ENCODE assay signal across 13 cellular contexts in genomic region chr2:64478036-64478435, GRCh38. TPM values are rescaled to one million over a fixed set of nuclear protein-coding genes. Genes with fewer than 3 reads are reported as not detected.
DNase-seq lines count a peak whose midpoint lies in the region; ATAC-seq and TF ChIP-seq lines count a peak whose summit lies in the region.
"Had no signal": no experiment of that assay in that cellular context is flagged by ENCODE, and none has a peak within 500 bp of the region (broad histone marks: within the 10 kb centered on the region; RNA-seq: fewer than 3 reads in every experiment).

No MANE protein-coding gene starts in this region.

- no peak overlapping the region for H3K4me3 Mint-ChIP-seq in activated T-cell treated with anti-CD3 and anti-CD28 coated beads, Interleukin-2, amount 50 U/mL, for 72 hours
- no peak overlapping the region for H3K4me3 Mint-ChIP-seq in chondrocyte (ENCODE audit: unreplicated experiment)
- H3K4me3 Mint-ChIP-seq: CD4-positive, CD25-positive, alpha-beta regulatory T cell had no signal

- H3K4me1 Mint-ChIP-seq in activated T-cell treated with anti-CD3 and anti-CD28 coated beads, Interleukin-2, amount 50 U/mL, for 72 hours (ENCODE audit: low read depth) = peaks cover 20% of the 10 kb centered on the region
- H3K4me1 Mint-ChIP-seq in chondrocyte (ENCODE audit: low read depth) = peaks cover 5% of the 10 kb centered on the region

- no peak for TF ChIP-seq CTCF in chondrocyte (IDR thresholded peaks at IDR 0.05)

- H3K27ac Mint-ChIP-seq in activated T-cell treated with anti-CD3 and anti-CD28 coated beads, Interleukin-2, amount 50 U/mL, for 72 hours = peak overlapping the region; percentile 83
- H3K27ac Mint-ChIP-seq in chondrocyte (ENCODE audit: unreplicated experiment) = no peak overlapping the region
- H3K27ac Mint-ChIP-seq: CD4-positive, CD25-positive, alpha-beta regulatory T cell had no signal

- no peaks in the 10 kb centered on the region for H3K36me3 Mint-ChIP-seq in activated T-cell treated with anti-CD3 and anti-CD28 coated beads, Interleukin-2, amount 50 U/mL, for 72 hours (ENCODE audit: insufficient read depth in 2 of 2)
- no peaks in the 10 kb centered on the region for H3K36me3 Mint-ChIP-seq in chondrocyte (ENCODE audit: low read depth)
- H3K36me3 Mint-ChIP-seq: CD4-positive, CD25-positive, alpha-beta regulatory T cell had no signal

- no peak for DNase-seq in activated T-cell treated with anti-CD3 and anti-CD28 coated beads, Interleukin-2, amount 50 U/mL, for 72 hours
- DNase-seq in activated T-cell treated with anti-CD3 and anti-CD28 coated beads for 4 hours (no peak), NCI-H345 treated with DMSO at 0.1 percent for 48 hours (lab: John Stamatoyannopoulos, UW; ENCODE audit: unreplicated experiment) (peak; percentile 23), RPMI8226 (peak; percentile 66), SIG-M5 (lab: John Stamatoyannopoulos, UW) (no peak), T-helper 1 cell (no peak), chondrocyte (ENCODE audit: low spot score) (no peak)
- DNase-seq: ACHN; CD4-positive, CD25-positive, alpha-beta regulatory T cell; DMS79; GM23248; H7 had no signal

- H3K27me3 Mint-ChIP-seq in activated T-cell treated with anti-CD3 and anti-CD28 coated beads, Interleukin-2, amount 50 U/mL, for 72 hours (ENCODE audit: low read depth) = peaks cover 5% of the 10 kb centered on the region
- peaks cover 3% of the 10 kb centered on the region for H3K27me3 Mint-ChIP-seq in chondrocyte (ENCODE audit: low read depth)

- ATAC-seq in activated T-cell treated with anti-CD3 and anti-CD28 coated beads, Interleukin-2, amount 50 U/mL, for 72 hours (replicated peaks in 1 of 2) = no peak
- ATAC-seq: GM12878 had no signal

- no peaks in the 10 kb centered on the region for H3K9me3 Mint-ChIP-seq in activated T-cell treated with anti-CD3 and anti-CD28 coated beads, Interleukin-2, amount 50 U/mL, for 72 hours
- H3K9me3 Mint-ChIP-seq in chondrocyte (ENCODE audit: low read depth) = no peaks in the 10 kb centered on the region
- H3K9me3 Mint-ChIP-seq: CD4-positive, CD25-positive, alpha-beta regulatory T cell had no signal

RNA-seq across cellular contexts. Expression of gene LGALSL, which starts 24.1 kb away (rescaled TPM):
- 1 to 10 TPM; 2.0 to 3.1 TPM for total RNA-seq in activated T-cell treated with anti-CD3 and anti-CD28 coated beads, Interleukin-2, amount 50 U/mL, for 72 hours
- 12.2 to 26.3 TPM (median 25.0 TPM) in 3 replicates for total RNA-seq in chondrocyte

RNA-seq across cellular contexts. Expression of gene AFTPH, which starts 46.1 kb away (rescaled TPM):
- total RNA-seq in activated T-cell treated with anti-CD3 and anti-CD28 coated beads, Interleukin-2, amount 50 U/mL, for 72 hours = 10 to 100 TPM; 47.1 to 48.2 TPM
- total RNA-seq in chondrocyte = 14.0 to 17.3 TPM (median 17.0 TPM) in 3 replicates

Comparison
In these comparisons a context has a peak if more than half of its experiments do, and no peak if none do; other contexts are left out.
1. DNase-seq: peak in NCI-H345 treated with DMSO at 0.1 percent for 48 hours (single experiment) and RPMI8226 (single experiment); none in activated T-cell treated with anti-CD3 and anti-CD28 coated beads, Interleukin-2, amount 50 U/mL, for 72 hours (0 of 2), activated T-cell treated with anti-CD3 and anti-CD28 coated beads for 4 hours (single experiment), SIG-M5 (single experiment), T-helper 1 cell (0 of 5) and chondrocyte (single experiment).